Comparison of ENCODE assay signal across 18 cellular contexts in the genomic region with DNA sequence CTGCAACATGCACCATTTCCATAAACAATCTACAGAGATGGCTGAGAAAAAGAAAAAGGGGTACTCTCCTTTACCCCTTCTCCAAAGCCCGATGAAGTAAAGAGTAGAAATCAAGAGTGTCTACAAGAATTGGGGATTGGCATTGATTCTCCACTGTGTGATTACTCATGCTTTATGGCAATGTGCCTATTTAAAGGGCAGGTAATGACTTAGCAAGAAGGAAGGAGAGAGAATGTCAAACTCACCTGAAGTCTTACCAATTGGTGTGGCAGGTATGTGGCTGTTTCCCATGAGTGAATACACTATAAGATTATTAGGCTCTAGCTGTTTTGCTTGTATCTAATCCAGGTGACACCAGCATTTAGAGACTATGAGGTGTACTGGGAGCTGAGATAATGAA.
"Had no signal": no experiment of that assay in that cellular context is flagged by ENCODE, and none has a peak within 500 bp of the region (broad histone marks: within the 10 kb centered on the region; RNA-seq: fewer than 3 reads in every experiment).

No MANE protein-coding gene starts in this region.

- H3K4me3 ChIP-seq: gastrocnemius medialis, heart right ventricle, mucosa of descending colon, right atrium auricular region, sigmoid colon, skin epidermis, stomach, thoracic aorta had no signal

- FAIRE-seq: colon, islet of Langerhans had no signal

- ATAC-seq: gastrocnemius medialis; heart right ventricle; left lobe of liver; mucosa of descending colon; naive thymus-derived CD8-positive, alpha-beta T cell had no signal

- H3K36me3 ChIP-seq: gastrocnemius medialis, heart right ventricle, neutrophil, right atrium auricular region, sigmoid colon, stomach, thoracic aorta had no signal

- H3K4me1 ChIP-seq: gastrocnemius medialis, right atrium auricular region, sigmoid colon, stomach had no signal

- H3K27ac ChIP-seq: gastrocnemius medialis, heart right ventricle, neutrophil, right atrium auricular region, sigmoid colon, skin epidermis, stomach, thoracic aorta had no signal

- H3K9me3 ChIP-seq: gastrocnemius medialis, heart right ventricle, mucosa of descending colon, neutrophil, right atrium auricular region, sigmoid colon, stomach, thoracic aorta had no signal

- DNase-seq: gastrocnemius medialis; heart right ventricle; hypothalamus; mucosa of descending colon; naive thymus-derived CD8-positive, alpha-beta T cell; posterior cingulate gyrus; sigmoid colon; stimulated activated naive CD4-positive, alpha-beta T cell; stomach; substantia nigra; trophoblast cell had no signal

- H3K27me3 ChIP-seq: gastrocnemius medialis, heart right ventricle, neutrophil, right atrium auricular region, sigmoid colon, stomach had no signal
